In the genomic region with DNA sequence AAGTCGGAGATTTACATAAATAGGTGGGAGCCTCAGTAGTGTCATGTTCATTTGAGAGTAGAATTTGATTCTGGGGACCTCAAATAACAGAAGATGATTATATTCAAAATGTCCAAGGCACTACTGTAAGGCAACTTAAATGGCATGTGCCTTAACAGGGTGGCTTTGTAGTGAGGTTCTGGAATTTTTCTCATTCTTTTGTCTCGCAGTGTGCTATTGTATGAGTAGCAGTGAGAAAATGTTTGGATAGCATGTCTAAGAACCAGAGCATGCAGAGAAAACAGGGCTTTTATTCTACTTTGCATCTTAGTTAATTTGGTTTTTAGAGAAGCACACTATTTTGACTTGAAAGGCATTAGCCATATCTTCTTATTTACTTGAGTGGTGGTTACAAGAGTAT, we compare ENCODE assay signal across 29 cellular contexts. TPM values are rescaled to one million over a fixed set of nuclear protein-coding genes. Genes with fewer than 3 reads are reported as not detected.
DNase-seq lines count a peak whose midpoint lies in the region; ATAC-seq and TF ChIP-seq lines count a peak whose summit lies in the region.
"Had no signal": no experiment of that assay in that cellular context is flagged by ENCODE, and none has a peak within 500 bp of the region (broad histone marks: within the 10 kb centered on the region; RNA-seq: fewer than 3 reads in every experiment).

No MANE protein-coding gene starts in this region.

- H4K20me1 ChIP-seq in neural progenitor cell (ENCODE audit: low read depth), result no peaks in the 10 kb centered on the region

- no peak overlapping the region for H2AFZ ChIP-seq in neural progenitor cell (replicated peaks)
- H2AFZ ChIP-seq: hepatocyte had no signal

- H3F3A ChIP-seq in neural progenitor cell (ENCODE audit: low read depth), result no peaks in the 10 kb centered on the region

- no peak overlapping the region for H3K9ac ChIP-seq in neural progenitor cell

- H3K36me3 ChIP-seq in neural progenitor cell, result no peaks in the 10 kb centered on the region
- H3K36me3 ChIP-seq: esophagus squamous epithelium, gastroesophageal sphincter, neutrophil, thoracic aorta had no signal

- H3K9me3 ChIP-seq in neural progenitor cell (ENCODE audit: low read depth), result no peaks in the 10 kb centered on the region
- H3K9me3 ChIP-seq in right cardiac atrium (ENCODE audit: control insufficient read depth, low read length), result no peaks in the 10 kb centered on the region
- H3K9me3 ChIP-seq: esophagus squamous epithelium, neutrophil, psoas muscle, thoracic aorta had no signal

- POLR2A ChIA-PET in MCF 10A (lab: Yijun Ruan, JAX), result interaction anchor here (0.7 kb wide), 1 partner anchor 23 kb away, joined by 3 read pairs; no protein-coding TSS in a partner anchor

- H3K4me1 Mint-ChIP-seq in neural progenitor cell (peaks cover 11% of the 10 kb centered on the region), MCF 10A (ENCODE audit: insufficient read depth, unreplicated experiment) (no peaks in the 10 kb centered on the region)

- TF ChIP-seq CTCF in astrocyte of the spinal cord (IDR thresholded peaks at IDR 0.05; ENCODE audit: low read depth, low read length) (no peak), neural progenitor cell (IDR thresholded peaks at IDR 0.05) (no peak), MCF 10A (IDR thresholded peaks at IDR 0.05; ENCODE audit: unreplicated experiment) (no peak)

- H3K4me3 Mint-ChIP-seq in neural progenitor cell (no peak overlapping the region), MCF 10A (ENCODE audit: unreplicated experiment) (no peak overlapping the region)
- H3K4me3 Mint-ChIP-seq: stimulated activated naive CD8-positive, alpha-beta T cell treated with anti-CD3 and anti-CD28 coated beads, Interleukin-15, Interleukin-2, amounts not matched to agents 100 ng/mL and 50 ng/mL, for 24 hours had no signal

- DNase-seq in AG20443 (ENCODE audit: low spot score) (peak; percentile 39), HS-27A (ENCODE audit: low read depth) (peak; percentile 19), astrocyte of the spinal cord (ENCODE audit: low read depth, low spot score) (peak; percentile 26), neural progenitor cell (ENCODE audit: low spot score) (peak; percentile 41), right cardiac atrium (no peak), NAMALWA (ENCODE audit: low spot score) (no peak), MCF 10A (ENCODE audit: unreplicated experiment) (no peak)
- DNase-seq: activated CD4-positive, alpha-beta T cell treated with anti-CD3 and anti-CD28 coated beads, Interleukin-2, amount 50 U/mL, for 1 hour; activated naive CD4-positive, alpha-beta T cell treated with anti-CD3 and anti-CD28 coated beads, Interleukin-2, amount 50 U/mL, for 16 hours; anterior cingulate cortex; caudate nucleus; dermis blood vessel endothelial cell; DMS53; esophagus squamous epithelium; HCEC 1CT; Kasumi-1; left cardiac atrium; mammary epithelial cell; NCI-H187; NCI-H2171 treated with DMSO at 0.1 percent for 48 hours; NCI-H510A treated with DMSO at 0.1 percent for 48 hours; psoas muscle had no signal

- ATAC-seq in right cardiac atrium, result no peak
- no peak for ATAC-seq in HG03354 (IDR thresholded peaks at IDR 0.05; ENCODE audit: poor library complexity, severe bottlenecking, unreplicated experiment)
- ATAC-seq: gastroesophageal sphincter, left cardiac atrium, psoas muscle, SK-N-SH treated with all-trans-retinoic acid at 6 μM for 48 hours had no signal

- no peaks in the 10 kb centered on the region for H3K36me3 Mint-ChIP-seq in neural progenitor cell
- no peaks in the 10 kb centered on the region for H3K36me3 Mint-ChIP-seq in MCF 10A (ENCODE audit: insufficient read depth, unreplicated experiment)

- BruUV-seq in MCF 10A (replicated peaks; lab: Mats Ljungman, UMichigan), result no TSS peak

- CTCF ChIA-PET in MCF 10A (lab: Yijun Ruan, JAX), result no interaction called here

- intact Hi-C loops in right cardiac atrium (cut with DNase I) (no loop called here), MCF 10A (cut with micrococcal nuclease) (loop anchor here (5.0 kb wide), 1 partner anchor 259 kb away; no protein-coding TSS in a partner anchor)

- H3K27ac Mint-ChIP-seq in neural progenitor cell (no peak overlapping the region), MCF 10A (ENCODE audit: low read depth, unreplicated experiment) (no peak overlapping the region)

- H3K27me3 Mint-ChIP-seq in neural progenitor cell (ENCODE audit: insufficient read depth, low read depth), result peaks cover 3% of the 10 kb centered on the region
- no peaks in the 10 kb centered on the region for H3K27me3 Mint-ChIP-seq in MCF 10A (ENCODE audit: insufficient read depth, unreplicated experiment)

- H3K4me1 ChIP-seq in neural progenitor cell (peaks cover 24% of the 10 kb centered on the region), right cardiac atrium (ENCODE audit: control insufficient read depth, insufficient read depth, low read length) (peaks cover 5% of the 10 kb centered on the region)
- H3K4me1 ChIP-seq: esophagus squamous epithelium, gastroesophageal sphincter, psoas muscle had no signal

- 41% methylated on average over 2 of the region's 2 CpGs for WGBS in right cardiac atrium

- H3K27me3 ChIP-seq in neural progenitor cell (no peaks in the 10 kb centered on the region), right cardiac atrium (ENCODE audit: control insufficient read depth, insufficient read depth) (no peaks in the 10 kb centered on the region)
- H3K27me3 ChIP-seq: esophagus squamous epithelium, hepatocyte, neutrophil had no signal

- peaks cover 12% of the 10 kb centered on the region for H3K9me3 Mint-ChIP-seq in neural progenitor cell
- H3K9me3 Mint-ChIP-seq in MCF 10A (ENCODE audit: unreplicated experiment), result no peaks in the 10 kb centered on the region
- H3K9me3 Mint-ChIP-seq: stimulated activated naive CD8-positive, alpha-beta T cell treated with anti-CD3 and anti-CD28 coated beads, Interleukin-15, Interleukin-2, amounts not matched to agents 100 ng/mL and 50 ng/mL, for 24 hours had no signal

- H3K4me3 ChIP-seq in astrocyte of the spinal cord (ENCODE audit: low read depth, low read length) (no peak overlapping the region), neural progenitor cell (no peak overlapping the region), right cardiac atrium (ENCODE audit: low read length) (no peak overlapping the region)
- H3K4me3 ChIP-seq: esophagus squamous epithelium, gastroesophageal sphincter, hepatocyte, psoas muscle, thoracic aorta had no signal

- H3K27ac ChIP-seq in neural progenitor cell, result no peak overlapping the region
- H3K27ac ChIP-seq in right cardiac atrium (ENCODE audit: low read length), result no peak overlapping the region
- H3K27ac ChIP-seq: esophagus squamous epithelium, gastroesophageal sphincter, hepatocyte, neutrophil, psoas muscle, thoracic aorta had no signal

- H3K79me2 ChIP-seq in neural progenitor cell (ENCODE audit: low read depth), result no peaks in the 10 kb centered on the region
- H3K79me2 ChIP-seq: hepatocyte had no signal

- H3K4me2 ChIP-seq in neural progenitor cell, result peak overlapping the region; percentile 42
- H3K4me2 ChIP-seq: hepatocyte had no signal

- in situ Hi-C loops in astrocyte of the spinal cord (cut with HindIII; ENCODE audit: low sequenced_read_pairs), result no loop called here

RNA-seq across cellular contexts. Expression of a gene that starts 25.0 kb away (rescaled TPM):
- total RNA-seq in neural progenitor cell (ENCODE audit: low replicate concordance) (0.99 and 3.7 TPM in 2 replicates), right cardiac atrium (10 to 100 TPM; 46.8 to 71.5 (median 57.1) TPM), MCF 10A (2022) (26.5 and 26.8 TPM in 2 replicates)
- 18.9 TPM for polyA plus RNA-seq in right cardiac atrium

Comparison
In these comparisons a context has a peak if more than half of its experiments do, and no peak if none do; other contexts are left out.
1. DNase-seq: peak in AG20443 (single experiment), HS-27A (single experiment), astrocyte of the spinal cord (single experiment) and neural progenitor cell (single experiment); none in right cardiac atrium (0 of 3), NAMALWA (single experiment) and MCF 10A (single experiment).